8 cellular contexts compared by ENCODE assay signal in the genomic region with DNA sequence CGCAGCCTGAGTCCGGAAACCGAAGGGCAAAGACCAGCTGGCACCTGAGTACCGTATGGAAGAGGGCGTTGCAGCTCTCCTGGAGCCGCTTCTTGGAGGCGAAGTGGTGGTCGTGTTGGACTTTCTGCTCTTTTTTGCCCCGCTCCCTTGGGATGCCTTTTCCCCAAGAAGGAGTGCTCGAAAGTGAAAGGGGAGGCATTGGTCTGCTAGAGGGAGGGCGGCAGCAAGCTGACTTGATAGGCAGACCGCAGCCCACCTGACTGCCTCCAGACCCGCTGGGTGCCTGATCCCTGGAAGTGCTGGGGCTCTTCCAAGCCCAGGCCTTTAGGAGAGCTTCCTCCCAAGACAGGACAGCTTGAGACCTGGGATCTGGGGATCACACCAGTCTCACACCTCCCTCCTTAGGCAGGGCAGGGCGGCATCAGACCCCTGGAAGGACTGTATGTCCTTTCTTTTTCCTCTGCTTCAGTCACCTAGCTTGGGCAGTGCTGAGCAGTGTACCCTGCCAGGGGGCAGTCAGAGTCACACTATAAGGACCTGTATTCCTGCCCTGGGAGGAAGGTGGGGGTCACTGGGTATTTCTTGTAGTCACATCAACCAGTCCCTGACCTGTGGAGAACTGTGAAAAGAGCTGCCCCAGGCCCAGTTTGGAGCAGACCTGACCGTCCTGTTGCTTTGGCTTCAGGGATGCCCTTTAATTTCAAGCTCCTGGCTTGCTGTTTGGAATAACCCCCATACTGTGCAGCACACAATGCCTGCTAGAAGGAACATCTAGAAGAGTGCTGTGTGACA. TPM values are rescaled to one million over a fixed set of nuclear protein-coding genes. Genes with fewer than 3 reads are reported as not detected.
A peak's percentile ranks its signal among the peaks of the same experiment; 100 is the strongest.
DNase-seq lines count a peak whose midpoint lies in the region; ATAC-seq and TF ChIP-seq lines count a peak whose summit lies in the region.

No MANE protein-coding gene starts in this region.

- peak overlapping the region; percentile 100 for H3K9ac ChIP-seq in iPS-18a (ENCODE audit: low read length)

- peak overlapping the region; percentile 97 for H3K4me3 Mint-ChIP-seq in activated naive CD8-positive, alpha-beta T cell treated with anti-CD3 and anti-CD28 coated beads for 36 hours

- intact Hi-C loops in spleen (cut with DNase I; ENCODE audit: low total_unique reads) = no loop called here

- ATAC-seq in HG02885 (IDR thresholded peaks at IDR 0.05; ENCODE audit: poor library complexity, unreplicated experiment) = peak; percentile 15

- H3K9me3 ChIP-seq in iPS-18a (ENCODE audit: control insufficient read depth, low read depth, low read length) (no peaks in the 10 kb centered on the region), spleen (no peaks in the 10 kb centered on the region)

- H3K27ac ChIP-seq in iPS-18a (ENCODE audit: low read length) (peak overlapping the region; percentile 71), spleen (peak overlapping the region in 6 of 8 donors; percentile 43 to 86 (median 82))

- H3K9me3 Mint-ChIP-seq in activated naive CD8-positive, alpha-beta T cell treated with anti-CD3 and anti-CD28 coated beads for 36 hours = peaks cover 3% of the 10 kb centered on the region

- TF ChIP-seq CTCF in spleen (IDR thresholded peaks at IDR 0.05 in 8 of 11, conservative IDR thresholded peaks at IDR 0.05 in 3 of 11) = no peak

- 11 to 14% (median 13%) methylated on average over 15 of the region's 15 CpGs for WGBS in spleen, 5 donors

- H3K27me3 Mint-ChIP-seq in activated naive CD8-positive, alpha-beta T cell treated with anti-CD3 and anti-CD28 coated beads for 36 hours = no peaks in the 10 kb centered on the region

- peaks cover 1% of the 10 kb centered on the region for H3K36me3 Mint-ChIP-seq in activated naive CD8-positive, alpha-beta T cell treated with anti-CD3 and anti-CD28 coated beads for 36 hours

- no peak overlapping the region for H3K27ac Mint-ChIP-seq in activated naive CD8-positive, alpha-beta T cell treated with anti-CD3 and anti-CD28 coated beads for 36 hours

- H3K27me3 ChIP-seq in iPS-18a (ENCODE audit: control insufficient read depth, insufficient read depth, low read length) (no peaks in the 10 kb centered on the region), spleen (replicated peaks in 1 of 7) (peaks cover 0 to 37% (median 10%) of the 10 kb centered on the region in 7 donors)

- H3K4me1 ChIP-seq in iPS-18a (ENCODE audit: control insufficient read depth, low read depth, low read length) (peaks cover 20% of the 10 kb centered on the region), spleen (peaks cover 15 to 73% (median 52%) of the 10 kb centered on the region in 6 donors)

- H3K4me1 Mint-ChIP-seq in activated naive CD8-positive, alpha-beta T cell treated with anti-CD3 and anti-CD28 coated beads for 36 hours = peaks cover 17% of the 10 kb centered on the region

- H3K36me3 ChIP-seq in iPS-18a (ENCODE audit: control insufficient read depth, low read depth, low read length) (no peaks in the 10 kb centered on the region), spleen (no peaks in the 10 kb centered on the region)

- H3K4me3 ChIP-seq in iPS-18a (ENCODE audit: low read length) (peak overlapping the region; percentile 90), spleen (peak overlapping the region; percentile 70 to 97 (median 80))

- DNase-seq in EH (ENCODE audit: low read depth) (peak; percentile 26), spleen (no peak), SIG-M5 (lab: John Stamatoyannopoulos, UW) (no peak), NCI-H1105 treated with DMSO at 0.1 percent for 48 hours (lab: John Stamatoyannopoulos, UW) (no peak), DMS153 (lab: John Stamatoyannopoulos, UW) (no peak)
- DNase-seq in activated naive CD8-positive, alpha-beta T cell treated with anti-CD3 and anti-CD28 coated beads for 36 hours = no peak

- no peak for TF ChIP-seq POLR2A in spleen (IDR thresholded peaks at IDR 0.05)

RNA-seq across cellular contexts. Expression of gene ACVR2B, which starts 2.1 kb away (rescaled TPM):
- 1 to 10 TPM; 4.3 to 5.1 TPM for total RNA-seq in activated naive CD8-positive, alpha-beta T cell treated with anti-CD3 and anti-CD28 coated beads for 36 hours
- total RNA-seq in spleen = 1 to 10 TPM; 4.0 to 8.4 (median 6.0) TPM
- polyA plus RNA-seq in spleen = under 1 TPM; 0.28 to 0.67 (median 0.33) TPM

RNA-seq across cellular contexts. Expression of gene EXOG, which starts 40.3 kb away (rescaled TPM):
- 10 to 100 TPM; 16.8 to 21.7 TPM for total RNA-seq in activated naive CD8-positive, alpha-beta T cell treated with anti-CD3 and anti-CD28 coated beads for 36 hours
- total RNA-seq in spleen = 10 to 100 TPM; 16.9 to 20.9 (median 19.2) TPM
- 1 to 10 TPM; 3.9 to 8.6 (median 8.2) TPM for polyA plus RNA-seq in spleen
